ENCODE assay signal across 17 cellular contexts in genomic region chr6:115729036-115729435, GRCh38.
"Had no signal": no experiment of that assay in that cellular context is flagged by ENCODE, and none has a peak within 500 bp of the region (broad histone marks: within the 10 kb centered on the region; RNA-seq: fewer than 3 reads in every experiment).

No MANE protein-coding gene starts in this region.

- H3K27ac ChIP-seq: epithelial cell of prostate, tibial nerve, uterus had no signal

- H3K27me3 ChIP-seq: tibial nerve, uterus had no signal

- DNase-seq: activated B cell treated with CpG ODN at 0.5 μM for 24 hours; activated CD4-positive, alpha-beta memory T cell treated with anti-CD3 and anti-CD28 coated beads for 36 hours; activated CD4-positive, alpha-beta T cell treated with anti-CD3 and anti-CD28 coated beads for 4 hours; effector memory CD4-positive, alpha-beta T cell; hippocampal formation; nephron progenitor cell; nucleus accumbens; posterior cingulate gyrus; retina; stimulated activated CD4-positive, alpha-beta T cell treated with anti-CD3 and anti-CD28 coated beads, Interleukin-12 subunit alpha, Interleukin-12 subunit beta, amount 100 ng/mL, for 4 hours; stimulated activated CD4-positive, alpha-beta T cell treated with anti-CD3 and anti-CD28 coated beads, Interleukin-1b, Interleukin-23, amount 100 ng/mL, for 48 hours; stimulated activated naive CD8-positive, alpha-beta T cell treated with anti-CD3 and anti-CD28 coated beads, Interleukin-15, Interleukin-2, amounts not matched to agents 100 U/mL and 50 U/mL, for 24 hours; T-helper 2 cell; uterus had no signal

- H3K4me1 ChIP-seq: tibial nerve, uterus had no signal

- ATAC-seq: left lobe of liver; stimulated activated naive CD8-positive, alpha-beta T cell treated with anti-CD3 and anti-CD28 coated beads, Interleukin-15, Interleukin-2, amounts not matched to agents 100 U/mL and 50 U/mL, for 24 hours had no signal
